ENCODE assay signal across 10 cellular contexts in genomic region chr13:95226932-95227718, GRCh38.
DNase-seq lines count a peak whose midpoint lies in the region; ATAC-seq and TF ChIP-seq lines count a peak whose summit lies in the region.
"Had no signal": no experiment of that assay in that cellular context is flagged by ENCODE, and none has a peak within 500 bp of the region (broad histone marks: within the 10 kb centered on the region; RNA-seq: fewer than 3 reads in every experiment).

No MANE protein-coding gene starts in this region.

- H3K4me3 Mint-ChIP-seq in CD8-positive, alpha-beta T cell: no peak overlapping the region
- H3K4me3 Mint-ChIP-seq: activated naive CD8-positive, alpha-beta T cell had no signal

- no peaks in the 10 kb centered on the region for H3K27me3 Mint-ChIP-seq in CD8-positive, alpha-beta T cell (ENCODE audit: low read depth)
- H3K27me3 Mint-ChIP-seq: activated naive CD8-positive, alpha-beta T cell had no signal

- H3K27me3 ChIP-seq in OCI-LY3 (ENCODE audit: low read depth, low read length) (no peaks in the 10 kb centered on the region), neutrophil (no peaks in the 10 kb centered on the region)
- no peaks in the 10 kb centered on the region for H3K27me3 ChIP-seq in CD8-positive, alpha-beta T cell (ENCODE audit: insufficient read depth, low read length)

- peaks cover 31% of the 10 kb centered on the region for H3K4me1 ChIP-seq in OCI-LY3 (ENCODE audit: low read length)
- H3K4me1 ChIP-seq in neutrophil (ENCODE audit: control insufficient read depth in 1 of 2, insufficient read depth in 1 of 2, low read depth in 1 of 2, low read length in 1 of 2): no peaks in the 10 kb centered on the region
- H3K4me1 ChIP-seq in CD8-positive, alpha-beta T cell (ENCODE audit: insufficient read depth, low read length): no peaks in the 10 kb centered on the region

- H3K27ac ChIP-seq in OCI-LY3 (ENCODE audit: low read length) (peak overlapping the region; percentile 92), neutrophil (peak overlapping the region; percentile 51)
- H3K27ac ChIP-seq in CD8-positive, alpha-beta T cell (ENCODE audit: low read depth, low read length): no peak overlapping the region
- H3K27ac ChIP-seq: thoracic aorta had no signal

- H4K20me1 ChIP-seq in OCI-LY3 (ENCODE audit: insufficient read depth, low read length): no peaks in the 10 kb centered on the region

- POLR2A ChIA-PET in HEK293T (lab: Yijun Ruan, JAX): no interaction called here
- POLR2A ChIA-PET in CD8-positive, alpha-beta T cell (lab: Charles Lee): no interaction called here

- peaks cover 7% of the 10 kb centered on the region for H3K36me3 Mint-ChIP-seq in CD8-positive, alpha-beta T cell

- no peak overlapping the region; the same call in 1 of the 2 replicates for H2AFZ ChIP-seq in OCI-LY3 (ENCODE audit: low read depth, low read length)

- peak overlapping the region; percentile 82 for H3K4me2 ChIP-seq in OCI-LY3 (ENCODE audit: low read length)

- no peak for TF ChIP-seq CTCF in OCI-LY3 (IDR thresholded peaks at IDR 0.05; ENCODE audit: low read depth, low read length)
- TF ChIP-seq CTCF in neutrophil (IDR thresholded peaks at IDR 0.05): no peak
- no peak for TF ChIP-seq CTCF in CD8-positive, alpha-beta T cell (IDR thresholded peaks at IDR 0.05)

- H3K9me3 Mint-ChIP-seq in CD8-positive, alpha-beta T cell: no peaks in the 10 kb centered on the region

- H3K4me3 ChIP-seq in OCI-LY3 (ENCODE audit: low read length) (peak overlapping the region; percentile 59), neutrophil (ENCODE audit: low read depth in 1 of 2, low read length in 1 of 2) (no peak overlapping the region)
- H3K4me3 ChIP-seq in CD8-positive, alpha-beta T cell (ENCODE audit: low read depth, low read length): no peak overlapping the region
- H3K4me3 ChIP-seq: thoracic aorta had no signal

- ATAC-seq in GM19023 (IDR thresholded peaks at IDR 0.05; ENCODE audit: unreplicated experiment): peak; percentile 81
- peak; percentile 89 for ATAC-seq in HG02938 (IDR thresholded peaks at IDR 0.05; ENCODE audit: unreplicated experiment)
- no peak for ATAC-seq in CD8-positive, alpha-beta T cell

- H3K27ac Mint-ChIP-seq in CD8-positive, alpha-beta T cell: no peak overlapping the region
- H3K27ac Mint-ChIP-seq: activated naive CD8-positive, alpha-beta T cell had no signal

- peaks cover 4% of the 10 kb centered on the region; the same call in 1 of the 2 replicates for H3K79me2 ChIP-seq in OCI-LY3 (ENCODE audit: low read length)

- CTCF ChIA-PET in HEK293T (lab: Yijun Ruan, JAX): interaction anchor here (0.8 kb wide), 1 partner anchor 24 kb away, joined by 3 read pairs; no protein-coding TSS in a partner anchor
- CTCF ChIA-PET in CD8-positive, alpha-beta T cell (lab: Charles Lee): interaction anchor here (0.7 kb wide), 1 partner anchor 254 kb away, joined by 4 read pairs; no protein-coding TSS in a partner anchor

- DNase-seq in NCI-H2227 treated with DMSO at 0.1 percent for 48 hours (lab: John Stamatoyannopoulos, UW) (no peak), HEK293T (ENCODE audit: extremely low spot score) (no peak), A172 (ENCODE audit: low spot score) (no peak)
- DNase-seq in CD8-positive, alpha-beta T cell: no peak

- intact Hi-C loops in CD8-positive, alpha-beta T cell (cut with DNase I, micrococcal nuclease): no loop called here

- peaks cover 5% of the 10 kb centered on the region for H3K4me1 Mint-ChIP-seq in CD8-positive, alpha-beta T cell (ENCODE audit: low read depth)

- no peaks in the 10 kb centered on the region for H3K36me3 ChIP-seq in OCI-LY3 (replicated peaks; ENCODE audit: low read depth, low read length)
- H3K36me3 ChIP-seq in neutrophil: no peaks in the 10 kb centered on the region
- no peaks in the 10 kb centered on the region for H3K36me3 ChIP-seq in CD8-positive, alpha-beta T cell (ENCODE audit: insufficient read depth, low read length)
- H3K36me3 ChIP-seq: thoracic aorta had no signal

- H3K9me3 ChIP-seq in OCI-LY3 (ENCODE audit: insufficient read depth, low read length) (no peaks in the 10 kb centered on the region), neutrophil (no peaks in the 10 kb centered on the region)
- H3K9me3 ChIP-seq in CD8-positive, alpha-beta T cell (ENCODE audit: low read length): no peaks in the 10 kb centered on the region
- H3K9me3 ChIP-seq: thoracic aorta had no signal

- peak overlapping the region; percentile 63; the same call in 1 of the 2 replicates for H3K9ac ChIP-seq in OCI-LY3 (ENCODE audit: low read length)

TF ChIP-seq in HEK293T, 16 proteins besides CTCF, POLR2A, EP300 and RAD21:
- TF ChIP-seq ELF4 (IDR thresholded peaks at IDR 0.05) (no peak), LEF1 (IDR thresholded peaks at IDR 0.05; ENCODE audit: borderline replicate concordance) (no peak), HDGF (IDR thresholded peaks at IDR 0.05; ENCODE audit: borderline replicate concordance) (no peak), L3MBTL2 (conservative IDR thresholded peaks at IDR 0.05) (no peak), SUZ12 (IDR thresholded peaks at IDR 0.05) (no peak), PKNOX1 (IDR thresholded peaks at IDR 0.05) (no peak), NFRKB (IDR thresholded peaks at IDR 0.05) (no peak), TARDBP (IDR thresholded peaks at IDR 0.05) (no peak), ARNT (IDR thresholded peaks at IDR 0.05) (no peak), FOXK2 (IDR thresholded peaks at IDR 0.05) (no peak), CTBP1 (IDR thresholded peaks at IDR 0.05; ENCODE audit: borderline replicate concordance) (no peak), SP1 (IDR thresholded peaks at IDR 0.05) (no peak), FOXM1 (IDR thresholded peaks at IDR 0.05; ENCODE audit: borderline replicate concordance) (no peak), FOXA1 (IDR thresholded peaks at IDR 0.05) (no peak), ZNF384 (IDR thresholded peaks at IDR 0.05) (no peak), BHLHE40 (IDR thresholded peaks at IDR 0.05; ENCODE audit: borderline replicate concordance) (no peak)
TF ChIP-seq in HEK293T: peak in this region for 0.
